In genomic region chr3:9900965-9901415, GRCh38 we compare ENCODE assay signal across 5 cellular contexts. TPM values are rescaled to one million over a fixed set of nuclear protein-coding genes. Genes with fewer than 3 reads are reported as not detected.
"Had no signal": no experiment of that assay in that cellular context is flagged by ENCODE, and none has a peak within 500 bp of the region (broad histone marks: within the 10 kb centered on the region; RNA-seq: fewer than 3 reads in every experiment).

No MANE protein-coding gene starts in this region.

RNA-seq across cellular contexts. Expression of gene CIDEC, which starts 20.9 kb away (rescaled TPM):
- total RNA-seq: activated CD8-positive, alpha-beta T cell treated with anti-CD3 and anti-CD28 coated beads, Interleukin-2, amount 10 ng/mL, durations not matched to agents 7 days and 5 days; activated naive CD4-positive, alpha-beta T cell treated with anti-CD3 and anti-CD28 coated beads for 36 hours; M059J; SJCRH30 had no signal
- polyA plus RNA-seq: SK-N-SH had no signal
